ENCODE assay signal across 8 cellular contexts in genomic region chr3:58299839-58300516, GRCh38. TPM values are rescaled to one million over a fixed set of nuclear protein-coding genes. Genes with fewer than 3 reads are reported as not detected.
DNase-seq lines count a peak whose midpoint lies in the region; ATAC-seq and TF ChIP-seq lines count a peak whose summit lies in the region.

No MANE protein-coding gene starts in this region.

- peaks cover 9% of the 10 kb centered on the region for H3K27me3 ChIP-seq in foreskin keratinocyte
- H3K27me3 ChIP-seq in stomach, result peaks cover 0 to 23% (median 0%) of the 10 kb centered on the region in 3 donors
- no peaks in the 10 kb centered on the region for H3K27me3 ChIP-seq in aorta (ENCODE audit: control insufficient read depth in 1 of 2, insufficient read depth in 2 of 2, low read length in 1 of 2)

- H3K27ac ChIP-seq in foreskin keratinocyte (no peak overlapping the region), stomach (no peak overlapping the region), aorta (ENCODE audit: low read depth in 1 of 2, low read length in 2 of 2) (no peak overlapping the region)

- intact Hi-C loops in stomach (cut with DNase I; ENCODE audit: low total_unique reads) (loop anchor here (5.0 to 10.0 kb wide), 3 partner anchors 65 to 118 kb away; partner anchors contain the start of gene ABHD6), aorta (cut with DNase I) (loop anchor here (5.0 kb wide), 1 partner anchor 113 kb away; no protein-coding TSS in a partner anchor)

- H3K9me3 ChIP-seq in stomach (no peaks in the 10 kb centered on the region), aorta (ENCODE audit: control insufficient read depth, low read length) (no peaks in the 10 kb centered on the region)

- H3K36me3 ChIP-seq in stomach (no peaks in the 10 kb centered on the region), aorta (ENCODE audit: control insufficient read depth in 1 of 2, insufficient read depth in 2 of 2, low read length in 1 of 2) (no peaks in the 10 kb centered on the region)

- TF ChIP-seq CTCF in foreskin keratinocyte (conservative IDR thresholded peaks at IDR 0.05) (peak; percentile 85), stomach (IDR thresholded peaks at IDR 0.05) (peak in 5 of 7 experiments; percentile 39 to 64 (median 55))

- no peak overlapping the region for H3K4me3 ChIP-seq in stomach
- H3K4me3 ChIP-seq in aorta (ENCODE audit: low read length in 2 of 2), result no peak overlapping the region

- no peak for TF ChIP-seq EP300 in stomach (IDR thresholded peaks at IDR 0.05)

- TF ChIP-seq POLR2A in stomach (IDR thresholded peaks at IDR 0.05), result no peak

- 13 to 18% (median 14%) methylated on average over 8 of the region's 8 CpGs for WGBS in stomach, 5 donors
- WGBS in aorta, 2 donors, result 12 to 13% methylated on average over 8 of the region's 8 CpGs

- peak; percentile 50 for ATAC-seq in foreskin keratinocyte
- no peak for ATAC-seq in HG02885 (IDR thresholded peaks at IDR 0.05; ENCODE audit: poor library complexity, unreplicated experiment)
- ATAC-seq in aorta (ENCODE audit: low FRiP score), result no peak

- DNase-seq in NCI-H1092 treated with DMSO at 0.1 percent for 48 hours (lab: John Stamatoyannopoulos, UW), result peak; percentile 20
- no peak for DNase-seq in NCI-H1092 (lab: John Stamatoyannopoulos, UW)
- DNase-seq in RPMI7951 (ENCODE audit: low read depth), result peak; percentile 41
- DNase-seq in foreskin keratinocyte, result no peak
- DNase-seq in stomach, result no peak
- no peak for DNase-seq in SHP77 treated with DMSO at 0.1 percent for 48 hours (lab: John Stamatoyannopoulos, UW)
- no peak for DNase-seq in aorta

- H3K4me1 ChIP-seq in foreskin keratinocyte (no peaks in the 10 kb centered on the region), stomach (peaks cover 0 to 8% (median 4%) of the 10 kb centered on the region in 4 donors), aorta (ENCODE audit: control insufficient read depth in 1 of 2, insufficient read depth in 2 of 2, low read length in 2 of 2) (no peaks in the 10 kb centered on the region)

RNA-seq across cellular contexts. Expression of gene RPP14, which starts 6.1 kb away (rescaled TPM):
- total RNA-seq in RPMI7951 (2014; rRNA removed; shearing (Covaris generic)), result 15.3 and 18.2 TPM in 2 replicates
- total RNA-seq in foreskin keratinocyte (13.5 and 13.6 TPM in 2 replicates), stomach (10 to 100 TPM in 3 of 5 donors, 1 to 10 TPM in 2; 4.1 to 23.5 (median 11.6) TPM), aorta (10 to 100 TPM; 13.0 to 13.8 TPM)
- polyA plus RNA-seq in foreskin keratinocyte (8.3 and 8.7 TPM in 2 replicates), stomach (10 to 100 TPM in 1 of 3 donors, 1 to 10 TPM in 2; 7.4 to 10.1 (median 9.7) TPM), aorta (1 to 10 TPM; 5.8 to 7.9 TPM)

RNA-seq across cellular contexts. Expression of gene HTD2, which starts 6.3 kb away (rescaled TPM):
- 8.9 and 10.9 TPM in 2 replicates for total RNA-seq in RPMI7951 (2014; rRNA removed; shearing (Covaris generic))
- total RNA-seq in foreskin keratinocyte, result 6.5 and 7.5 TPM in 2 replicates
- 5.2 and 7.0 TPM in 2 replicates for polyA plus RNA-seq in foreskin keratinocyte
- total RNA-seq in stomach, result 10 to 100 TPM in 2 of 5 donors, 1 to 10 TPM in 1, not detected in 2; 7.0 to 57.6 (median 28.1) TPM
- polyA plus RNA-seq in stomach, result 1 to 10 TPM; 3.1 to 7.0 (median 6.0) TPM
- 1 to 10 TPM; 6.5 to 7.8 TPM for total RNA-seq in aorta
- 10 to 100 TPM in 1 of 2 donors, 1 to 10 TPM in 1; 7.7 to 10.8 TPM for polyA plus RNA-seq in aorta

RNA-seq across cellular contexts. Expression of gene PXK, which starts 32.7 kb away (rescaled TPM):
- total RNA-seq in RPMI7951 (2014; rRNA removed; shearing (Covaris generic)), result 53.8 and 63.6 TPM in 2 replicates
- total RNA-seq in foreskin keratinocyte (14.5 and 18.8 TPM in 2 replicates), stomach (10 to 100 TPM; 16.7 to 54.0 (median 38.8) TPM), aorta (10 to 100 TPM; 19.8 to 32.6 TPM)
- polyA plus RNA-seq in foreskin keratinocyte (7.9 and 8.0 TPM in 2 replicates), stomach (10 to 100 TPM in 2 of 3 donors, 1 to 10 TPM in 1; 8.3 to 26.1 (median 14.5) TPM), aorta (10 to 100 TPM in 1 of 2 donors, 1 to 10 TPM in 1; 6.8 to 13.0 TPM)

Comparison
In these comparisons a context has a peak if more than half of its experiments do, and no peak if none do; other contexts are left out.
1. DNase-seq: peak in NCI-H1092 treated with DMSO at 0.1 percent for 48 hours (single experiment) and RPMI7951 (single experiment); none in NCI-H1092 (single experiment), foreskin keratinocyte (0 of 2), stomach (single experiment), SHP77 treated with DMSO at 0.1 percent for 48 hours (single experiment) and aorta (0 of 2).